1 cellular context compared by ENCODE assay signal in genomic region chr10:103578782-103579382, GRCh38.
TF ChIP-seq lines count a peak whose summit lies in the region.

No MANE protein-coding gene starts in this region.

TF ChIP-seq in HepG2, 621 proteins besides CTCF, POLR2A, EP300 and RAD21 (continued from another document and continues in another):
- TF ChIP-seq ZNF782 (CRISPR knock-in tag; IDR thresholded peaks at IDR 0.05; ENCODE audit: borderline replicate concordance) (peak; percentile 70; the same call in 1 of the 2 replicates), ZMAT3 (CRISPR knock-in tag; conservative IDR thresholded peaks at IDR 0.05) (0 out of 2 replicates have a peak, but pooled peaks have one; percentile 20), ZMYM3 (CRISPR knock-in tag; IDR thresholded peaks at IDR 0.05) (peak; percentile 67), PATZ1 (CRISPR knock-in tag; IDR thresholded peaks at IDR 0.05) (peak; percentile 63), ZBTB2 (CRISPR knock-in tag; IDR thresholded peaks at IDR 0.05; ENCODE audit: low read depth) (no peak), CENPT (CRISPR knock-in tag; IDR thresholded peaks at IDR 0.05; ENCODE audit: low read depth) (no peak), SSRP1 (CRISPR knock-in tag; IDR thresholded peaks at IDR 0.05) (0 out of 2 replicates have a peak, but pooled peaks have one; percentile 57), CREM (IDR thresholded peaks at IDR 0.05) (0 out of 2 replicates have a peak, but pooled peaks have one; percentile 24), CREM (CRISPR knock-in tag; IDR thresholded peaks at IDR 0.05) (no peak), SP140L (CRISPR knock-in tag; IDR thresholded peaks at IDR 0.05; ENCODE audit: borderline replicate concordance) (no peak), MYPOP (CRISPR knock-in tag; IDR thresholded peaks at IDR 0.05) (no peak), ZBTB37 (CRISPR knock-in tag; IDR thresholded peaks at IDR 0.05) (no peak), HDAC1 (CRISPR knock-in tag; IDR thresholded peaks at IDR 0.05) (peak; percentile 74; the same call in 1 of the 2 replicates), FOXA3 (CRISPR knock-in tag; IDR thresholded peaks at IDR 0.05) (peak; percentile 82), ZMYM4 (CRISPR knock-in tag; IDR thresholded peaks at IDR 0.05) (peak; percentile 61; the same call in 1 of the 2 replicates), ZNF773 (CRISPR knock-in tag; IDR thresholded peaks at IDR 0.05; ENCODE audit: borderline replicate concordance) (no peak), HNRNPH1 (optimal IDR thresholded peaks at IDR 0.05; ENCODE audit: low read depth, low read length) (no peak), ZNF432 (CRISPR knock-in tag; IDR thresholded peaks at IDR 0.05; ENCODE audit: borderline replicate concordance) (no peak), RNF219 (CRISPR knock-in tag; IDR thresholded peaks at IDR 0.05) (no peak), CEBPZ (IDR thresholded peaks at IDR 0.05; ENCODE audit: low read length) (no peak), ZNF17 (CRISPR knock-in tag; IDR thresholded peaks at IDR 0.05) (no peak), ZNF567 (CRISPR knock-in tag; IDR thresholded peaks at IDR 0.05; ENCODE audit: borderline replicate concordance) (no peak; the same call in 1 of the 2 replicates), ZBTB4 (CRISPR knock-in tag; IDR thresholded peaks at IDR 0.05; ENCODE audit: borderline replicate concordance) (peak; percentile 82; the same call in 1 of the 2 replicates), TFE3 (CRISPR knock-in tag; IDR thresholded peaks at IDR 0.05) (no peak), ZNF530 (CRISPR knock-in tag; IDR thresholded peaks at IDR 0.05; ENCODE audit: low read depth) (no peak), ZBTB8A (CRISPR knock-in tag; IDR thresholded peaks at IDR 0.05; ENCODE audit: borderline replicate concordance, low read depth) (no peak), RBM39 (IDR thresholded peaks at IDR 0.05; ENCODE audit: low read depth, low read length, poor library complexity, severe bottlenecking) (no peak), NFKB2 (CRISPR knock-in tag; IDR thresholded peaks at IDR 0.05; ENCODE audit: borderline replicate concordance) (peak; percentile 32; the same call in 1 of the 2 replicates), ETS1 (CRISPR knock-in tag; IDR thresholded peaks at IDR 0.05) (no peak), AGO2 (optimal IDR thresholded peaks at IDR 0.05; ENCODE audit: low read depth, low read length) (no peak), ZFAT (CRISPR knock-in tag; conservative IDR thresholded peaks at IDR 0.05) (no peak), ATF5 (CRISPR knock-in tag; IDR thresholded peaks at IDR 0.05; ENCODE audit: low read depth) (no peak), ZNF292 (CRISPR knock-in tag; IDR thresholded peaks at IDR 0.05; ENCODE audit: borderline replicate concordance, low read depth) (peak; percentile 94), ATF6 (CRISPR knock-in tag; conservative IDR thresholded peaks at IDR 0.05) (no peak), TGIF2 (CRISPR knock-in tag; IDR thresholded peaks at IDR 0.05) (no peak)
